ENCODE assay signal across 23 cellular contexts in the genomic region with DNA sequence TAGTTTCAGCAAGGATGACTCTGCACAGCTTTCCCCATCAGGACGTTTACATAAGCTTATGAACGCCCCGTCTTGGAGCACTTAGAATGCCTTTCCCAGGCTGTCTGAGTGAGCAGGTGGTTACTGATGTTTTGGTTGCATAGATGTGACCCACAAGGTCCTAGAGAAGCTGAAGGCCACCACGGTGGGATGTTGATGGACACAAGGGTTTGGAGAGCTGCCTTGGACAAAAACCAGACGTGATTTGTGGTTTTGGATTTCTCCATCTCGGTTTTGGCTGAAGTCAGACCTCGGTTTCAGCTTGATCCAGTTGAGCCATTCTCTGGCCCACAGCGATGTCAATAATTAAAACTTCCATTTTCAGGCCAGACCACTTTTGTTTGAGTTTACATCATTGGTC.
A peak's percentile ranks its signal among the peaks of the same experiment; 100 is the strongest.
DNase-seq lines count a peak whose midpoint lies in the region; ATAC-seq, FAIRE-seq and TF ChIP-seq lines count a peak whose summit lies in the region.
"Had no signal": no experiment of that assay in that cellular context is flagged by ENCODE, and none has a peak within 500 bp of the region (broad histone marks: within the 10 kb centered on the region; RNA-seq: fewer than 3 reads in every experiment).

No MANE protein-coding gene starts in this region.

- H3K36me3 Mint-ChIP-seq in astrocyte (ENCODE audit: low read depth, unreplicated experiment), result peaks cover 15% of the 10 kb centered on the region

- CTCF ChIA-PET in OCI-LY7 (lab: Charles Lee; ENCODE audit: unreplicated experiment), result no interaction called here

- H3K79me2 ChIP-seq in astrocyte (ENCODE audit: insufficient read depth, low read length), result no peaks in the 10 kb centered on the region
- no peaks in the 10 kb centered on the region for H3K79me2 ChIP-seq in OCI-LY7 (ENCODE audit: insufficient read depth, low read depth, low read length)

- peaks cover 24% of the 10 kb centered on the region for H4K20me1 ChIP-seq in astrocyte (ENCODE audit: insufficient read depth, low read length)
- H4K20me1 ChIP-seq in OCI-LY7 (ENCODE audit: insufficient read depth, low read length), result no peaks in the 10 kb centered on the region

- no peak overlapping the region for H3K4me3 Mint-ChIP-seq in astrocyte (ENCODE audit: unreplicated experiment)
- H3K4me3 Mint-ChIP-seq: H9, HFFc6 had no signal

- intact Hi-C loops in left lung (cut with DNase I) (no loop called here), cardiac septum (cut with DNase I) (no loop called here), OCI-LY7 (cut with micrococcal nuclease; ENCODE audit: unreplicated experiment) (no loop called here)

- no peaks in the 10 kb centered on the region for H3K9me2 ChIP-seq in OCI-LY7 (ENCODE audit: insufficient read depth, low read length)

- H3K4me1 Mint-ChIP-seq in astrocyte (ENCODE audit: low read depth, unreplicated experiment), result peaks cover 53% of the 10 kb centered on the region

- H3K9ac ChIP-seq in astrocyte (ENCODE audit: low read length), result no peak overlapping the region
- H3K9ac ChIP-seq: GM23248 had no signal

- H3K27ac Mint-ChIP-seq in astrocyte (ENCODE audit: unreplicated experiment), result no peak overlapping the region
- H3K27ac Mint-ChIP-seq: HFFc6 had no signal

- peaks cover 6% of the 10 kb centered on the region for H3K9me3 Mint-ChIP-seq in astrocyte (ENCODE audit: unreplicated experiment)
- H3K9me3 Mint-ChIP-seq: HFFc6 had no signal

- FAIRE-seq in astrocyte (lab: Jason Lieb, UNC), result no peak
- FAIRE-seq: A549 had no signal

- H3K9me3 ChIP-seq in astrocyte (ENCODE audit: insufficient read depth, low read depth, low read length) (peaks cover 5% of the 10 kb centered on the region), left lung (no peaks in the 10 kb centered on the region), OCI-LY7 (ENCODE audit: low read length) (no peaks in the 10 kb centered on the region)
- H3K9me3 ChIP-seq: BE2C had no signal

- no peak overlapping the region for H2AFZ ChIP-seq in astrocyte (ENCODE audit: low read depth, low read length)
- no peak overlapping the region for H2AFZ ChIP-seq in OCI-LY7 (ENCODE audit: low read length)
- H2AFZ ChIP-seq: GM23248 had no signal

- BruUV-seq in OCI-LY7 (replicated peaks; lab: Mats Ljungman, UMichigan), result no TSS peak

- no peaks in the 10 kb centered on the region for H3K36me3 ChIP-seq in astrocyte (ENCODE audit: insufficient read depth, low read length)
- H3K36me3 ChIP-seq in left lung, result peaks cover 0 to 3% of the 10 kb centered on the region in 2 donors
- no peaks in the 10 kb centered on the region for H3K36me3 ChIP-seq in OCI-LY7 (ENCODE audit: insufficient read depth, low read length)
- H3K36me3 ChIP-seq: BE2C had no signal

- H3K27me3 Mint-ChIP-seq in astrocyte (ENCODE audit: low read depth, unreplicated experiment), result no peaks in the 10 kb centered on the region

- H3K4me1 ChIP-seq in astrocyte (ENCODE audit: insufficient read depth, low read length) (peaks cover 21% of the 10 kb centered on the region), left lung (peaks cover 0 to 8% of the 10 kb centered on the region in 2 donors), OCI-LY7 (ENCODE audit: insufficient read depth, low read length, poor library complexity, severe bottlenecking) (no peaks in the 10 kb centered on the region)

- ATAC-seq in left lung (peak; percentile 39), GM19035 (IDR thresholded peaks at IDR 0.05; ENCODE audit: unreplicated experiment) (no peak)
- ATAC-seq: A549 had no signal

- no peaks in the 10 kb centered on the region for H3K27me3 ChIP-seq in astrocyte (ENCODE audit: insufficient read depth, low read length)
- no peaks in the 10 kb centered on the region for H3K27me3 ChIP-seq in left lung
- H3K27me3 ChIP-seq: BE2C had no signal

- DNase-seq in astrocyte (ENCODE audit: low read depth) (peak; percentile 80), fibroblast of gingiva (ENCODE audit: low read depth) (peak; percentile 65), left lung (no peak), cardiac septum (ENCODE audit: low spot score) (no peak), OCI-LY7 (ENCODE audit: low spot score) (no peak), foreskin fibroblast (no peak)
- DNase-seq: BE2C, DMS79, GM23248, H9, HFFc6, KBM-7, NCI-H1105, NCI-H146, NCI-H2029, NCI-H2227 treated with DMSO at 0.1 percent for 48 hours, NCI-H510A, NCI-H748 treated with DMSO at 0.1 percent for 48 hours, SHP77 treated with DMSO at 0.1 percent for 48 hours had no signal

- no peak overlapping the region for H3K4me3 ChIP-seq in astrocyte (ENCODE audit: insufficient read depth, low read depth, low read length)
- H3K4me3 ChIP-seq in left lung, result no peak overlapping the region
- H3K4me3 ChIP-seq in OCI-LY7 (ENCODE audit: low read depth, low read length, poor library complexity, severe bottlenecking), result no peak overlapping the region
- no peak overlapping the region for H3K4me3 ChIP-seq in foreskin fibroblast (ENCODE audit: low read depth in 1 of 2, low read length in 2 of 2)
- H3K4me3 ChIP-seq: A549, GM23248, SK-N-MC had no signal

- TF ChIP-seq CTCF in astrocyte (IDR thresholded peaks at IDR 0.05; ENCODE audit: insufficient read depth, low read depth, low read length), result no peak
- TF ChIP-seq CTCF in left lung (IDR thresholded peaks at IDR 0.05), result no peak
- TF ChIP-seq CTCF in OCI-LY7 (conservative IDR thresholded peaks at IDR 0.05; ENCODE audit: low read length), result no peak
- TF ChIP-seq CTCF in foreskin fibroblast (IDR thresholded peaks at IDR 0.05; ENCODE audit: low read depth, low read length), result no peak

- POLR2A ChIA-PET in OCI-LY7 (lab: Charles Lee), result interaction anchor here (1.1 kb wide), 1 partner anchor 12 kb away, joined by 3 read pairs; no protein-coding TSS in a partner anchor

- H3K27ac ChIP-seq in astrocyte (ENCODE audit: low read depth, low read length) (no peak overlapping the region), left lung (no peak overlapping the region), OCI-LY7 (ENCODE audit: low read depth, low read length, poor library complexity, severe bottlenecking) (no peak overlapping the region)
- H3K27ac ChIP-seq: A549, GM23248, RWPE1, SK-N-MC had no signal

- no peak overlapping the region for H3K4me2 ChIP-seq in astrocyte (ENCODE audit: low read length)
- no peak overlapping the region for H3K4me2 ChIP-seq in OCI-LY7 (ENCODE audit: low read length)
- H3K4me2 ChIP-seq: A549 had no signal

Comparison
In these comparisons a context has a peak if more than half of its experiments do, and no peak if none do; other contexts are left out.
1. DNase-seq: peak in astrocyte (single experiment) and fibroblast of gingiva (single experiment); none in left lung (0 of 2), cardiac septum (single experiment), OCI-LY7 (single experiment) and foreskin fibroblast (0 of 2).